Comparison of ENCODE assay signal across 8 cellular contexts in the genomic region with DNA sequence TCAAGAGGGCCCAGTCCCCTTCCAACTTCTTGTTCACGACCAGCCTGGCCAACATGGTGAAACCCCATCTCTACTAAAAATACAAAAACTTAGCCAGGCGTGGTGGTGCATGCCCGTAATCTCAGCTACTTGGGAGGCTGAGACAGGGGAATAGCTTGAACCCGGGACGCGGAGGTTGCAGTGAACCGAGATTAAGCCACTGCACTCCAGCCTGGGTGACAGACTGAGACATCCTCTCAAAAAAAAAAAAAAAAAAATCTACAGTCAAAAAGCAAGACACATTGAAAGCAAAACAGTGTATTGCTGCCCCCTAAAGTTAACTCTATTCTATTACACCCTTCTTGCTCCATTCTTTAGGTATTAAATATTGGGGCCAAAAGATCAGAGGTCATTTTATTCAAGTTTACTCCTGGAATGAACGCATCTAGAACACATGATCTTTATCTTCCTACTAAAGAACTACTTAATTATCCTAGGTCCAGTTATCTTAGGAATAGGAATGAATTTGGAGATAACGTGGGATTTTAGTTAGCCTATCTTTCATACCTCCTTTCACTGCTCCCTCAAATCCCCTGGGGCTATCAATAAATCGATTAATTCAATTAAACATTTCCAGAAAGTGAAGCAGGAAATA. TPM values are rescaled to one million over a fixed set of nuclear protein-coding genes. Genes with fewer than 3 reads are reported as not detected.
DNase-seq lines count a peak whose midpoint lies in the region; ATAC-seq, FAIRE-seq and TF ChIP-seq lines count a peak whose summit lies in the region.

No MANE protein-coding gene starts in this region.

- peak overlapping the region in 3 of 7 donors; percentile 38 to 61 (median 45) for H3K27ac Mint-ChIP-seq in CD14-positive monocyte
- H3K27ac Mint-ChIP-seq in IgD-negative memory B cell, result peak overlapping the region; percentile 47 to 98 (median 73)
- H3K27ac Mint-ChIP-seq in naive thymus-derived CD8-positive, alpha-beta T cell, result peak overlapping the region; percentile 13 to 100 (median 74)

- FAIRE-seq in GM12892 (lab: Jason Lieb, UNC), result peak; percentile 54

- peaks cover 37% of the 10 kb centered on the region for H3K4me1 Mint-ChIP-seq in CD14-positive monocyte
- H3K4me1 Mint-ChIP-seq in IgD-negative memory B cell, result peaks cover 30 to 38% (median 34%) of the 10 kb centered on the region in 3 donors
- H3K4me1 Mint-ChIP-seq in naive thymus-derived CD8-positive, alpha-beta T cell, result peaks cover 21 to 57% (median 51%) of the 10 kb centered on the region in 4 donors

- ATAC-seq in naive thymus-derived CD8-positive, alpha-beta T cell, result peak; percentile 13 to 28

- POLR2A ChIA-PET in naive thymus-derived CD8-positive, alpha-beta T cell (lab: Charles Lee), result interaction anchor here (1.0 to 5.1 kb wide), 3 partner anchors 12 to 294 kb away, joined by 3 to 22 read pairs (median 3); partner anchors contain the start of genes COMMD10 and FEM1C

- H3K27me3 Mint-ChIP-seq in CD14-positive monocyte (ENCODE audit: low read depth in 3 of 3) (no peaks in the 10 kb centered on the region), IgD-negative memory B cell (no peaks in the 10 kb centered on the region)
- no peaks in the 10 kb centered on the region for H3K27me3 Mint-ChIP-seq in naive thymus-derived CD8-positive, alpha-beta T cell

- H3K4me3 Mint-ChIP-seq in CD14-positive monocyte, result peak overlapping the region in 1 of 2 donors; percentile 46
- H3K4me3 Mint-ChIP-seq in IgD-negative memory B cell, result peak overlapping the region; percentile 34 to 99 (median 92)
- H3K4me3 Mint-ChIP-seq in naive thymus-derived CD8-positive, alpha-beta T cell, result peak overlapping the region; percentile 70 to 100 (median 98)

- H3K36me3 Mint-ChIP-seq in CD14-positive monocyte, result peaks cover 36 to 38% of the 10 kb centered on the region in 2 donors
- peaks cover 4% of the 10 kb centered on the region for H3K36me3 Mint-ChIP-seq in IgD-negative memory B cell
- peaks cover 4 to 47% (median 9%) of the 10 kb centered on the region in 3 donors for H3K36me3 Mint-ChIP-seq in naive thymus-derived CD8-positive, alpha-beta T cell

- DNase-seq in CD14-positive monocyte (ENCODE audit: low spot score), result no peak
- no peak for DNase-seq in GM12892 (ENCODE audit: insufficient read length)
- peak; percentile 71 for DNase-seq in SK-N-DZ (ENCODE audit: low spot score)
- peak; percentile 72 for DNase-seq in dermis blood vessel endothelial cell
- DNase-seq in naive thymus-derived CD8-positive, alpha-beta T cell, result peak in 6 of 10 donors; percentile 12 to 70 (median 44)
- DNase-seq in activated effector memory CD4-positive, alpha-beta T cell treated with anti-CD3 and anti-CD28 coated beads, Interleukin-2, amount 50 U/mL, for 16 hours, result no peak
- no peak for DNase-seq in islet precursor cell

- TF ChIP-seq CTCF in CD14-positive monocyte (IDR thresholded peaks at IDR 0.05), result peak; percentile 64

- no peak for TF ChIP-seq POLR2A in GM12892 (IDR thresholded peaks at IDR 0.05; ENCODE audit: low read depth, low read length)

- intact Hi-C loops in CD14-positive monocyte (cut with micrococcal nuclease), result no loop called here

- H3K9me3 Mint-ChIP-seq in CD14-positive monocyte (peaks cover 0 to 2% (median 0%) of the 10 kb centered on the region in 7 donors), IgD-negative memory B cell (no peaks in the 10 kb centered on the region)
- no peaks in the 10 kb centered on the region for H3K9me3 Mint-ChIP-seq in naive thymus-derived CD8-positive, alpha-beta T cell

RNA-seq across cellular contexts. Expression of gene ATG12, which starts 2.4 kb away (rescaled TPM):
- polyA plus RNA-seq in CD14-positive monocyte (100 to 1,000 TPM; 101 to 143 TPM), IgD-negative memory B cell (112 TPM)
- polyA plus RNA-seq in GM12892 (2012; ENCODE audit: missing spikeins), result 58.9 TPM
- 80.9 and 94.1 TPM in 2 replicates for polyA plus RNA-seq in SK-N-DZ (2014; cell fraction: cytosol; rRNA removed)
- polyA plus RNA-seq in SK-N-DZ (2014; cell fraction: nucleus; rRNA removed), result 54.4 and 61.8 TPM in 2 replicates
- 49.9 and 55.3 TPM in 2 replicates for total RNA-seq in dermis blood vessel endothelial cell
- total RNA-seq in naive thymus-derived CD8-positive, alpha-beta T cell, result 10 to 100 TPM; 71.6 to 80.0 TPM
- 100 to 1,000 TPM in 2 of 3 donors, 10 to 100 TPM in 1; 90.6 to 126 (median 123) TPM for polyA plus RNA-seq in naive thymus-derived CD8-positive, alpha-beta T cell

RNA-seq across cellular contexts. Expression of gene AP3S1, which starts 2.7 kb away (rescaled TPM):
- polyA plus RNA-seq in CD14-positive monocyte (10 to 100 TPM; 84.8 to 86.1 TPM), IgD-negative memory B cell (87.5 TPM)
- polyA plus RNA-seq in GM12892 (2012; ENCODE audit: missing spikeins), result 269 TPM
- polyA plus RNA-seq in SK-N-DZ (2014; cell fraction: cytosol; rRNA removed), result 45.2 and 458 TPM in 2 replicates
- 35.2 and 75.0 TPM in 2 replicates for polyA plus RNA-seq in SK-N-DZ (2014; cell fraction: nucleus; rRNA removed)
- 63.6 and 78.6 TPM in 2 replicates for total RNA-seq in dermis blood vessel endothelial cell
- total RNA-seq in naive thymus-derived CD8-positive, alpha-beta T cell, result 10 to 100 TPM; 37.8 to 43.1 TPM
- polyA plus RNA-seq in naive thymus-derived CD8-positive, alpha-beta T cell, result 10 to 100 TPM; 52.1 to 63.4 (median 55.7) TPM

RNA-seq across cellular contexts. Expression of gene CDO1, which starts 22.5 kb away (rescaled TPM):
- not detected for polyA plus RNA-seq in CD14-positive monocyte
- not detected for polyA plus RNA-seq in GM12892 (2012; ENCODE audit: missing spikeins)
- polyA plus RNA-seq in IgD-negative memory B cell, result not detected
- 16.0 and 22.5 TPM in 2 replicates for polyA plus RNA-seq in SK-N-DZ (2014; cell fraction: cytosol; rRNA removed)
- 15.3 and 22.6 TPM in 2 replicates for polyA plus RNA-seq in SK-N-DZ (2014; cell fraction: nucleus; rRNA removed)
- 1.2 and 3.3 TPM in 2 replicates for total RNA-seq in dermis blood vessel endothelial cell
- total RNA-seq in naive thymus-derived CD8-positive, alpha-beta T cell, result not detected
- not detected for polyA plus RNA-seq in naive thymus-derived CD8-positive, alpha-beta T cell

Comparison
In these comparisons a context has a peak if more than half of its experiments do, and no peak if none do; other contexts are left out.
1. DNase-seq: peak in SK-N-DZ (single experiment), dermis blood vessel endothelial cell (single experiment) and naive thymus-derived CD8-positive, alpha-beta T cell (6 of 10); none in CD14-positive monocyte (single experiment), GM12892 (single experiment), activated effector memory CD4-positive, alpha-beta T cell treated with anti-CD3 and anti-CD28 coated beads, Interleukin-2, amount 50 U/mL, for 16 hours (single experiment) and islet precursor cell (single experiment).